Comparison of ENCODE assay signal across 22 cellular contexts in genomic region chr14:104515059-104515810, GRCh38.
A peak's percentile ranks its signal among the peaks of the same experiment; 100 is the strongest.
DNase-seq lines count a peak whose midpoint lies in the region; ATAC-seq and TF ChIP-seq lines count a peak whose summit lies in the region.
"Had no signal": no experiment of that assay in that cellular context is flagged by ENCODE, and none has a peak within 500 bp of the region (broad histone marks: within the 10 kb centered on the region; RNA-seq: fewer than 3 reads in every experiment).

No MANE protein-coding gene starts in this region.

- no peaks in the 10 kb centered on the region for H3K79me1 ChIP-seq in neuronal stem cell (ENCODE audit: low read depth, low read length)

- H3K9me3 ChIP-seq in right atrium auricular region (peaks cover 0 to 17% of the 10 kb centered on the region in 2 donors), neuronal stem cell (replicated peaks in 1 of 2; ENCODE audit: control insufficient read depth in 2 of 2, insufficient read depth in 1 of 2, low read depth in 1 of 2, low read length in 2 of 2) (peaks cover 0 to 8% of the 10 kb centered on the region in 2 donors)
- H3K9me3 ChIP-seq: SJCRH30 had no signal

- no peak overlapping the region for H3K4me3 Mint-ChIP-seq in Calu3 (ENCODE audit: low read depth, unreplicated experiment)

- no peak overlapping the region for H3K4ac ChIP-seq in neuronal stem cell (ENCODE audit: low read length)

- H3K27ac ChIP-seq in right atrium auricular region (no peak overlapping the region), neuronal stem cell (replicated peaks; ENCODE audit: low read length) (no peak overlapping the region), substantia nigra (ENCODE audit: low read depth, low read length, poor library complexity, severe bottlenecking) (no peak overlapping the region)
- H3K27ac ChIP-seq: HL-60, SJCRH30 had no signal

- no peak overlapping the region for H3K14ac ChIP-seq in neuronal stem cell (ENCODE audit: low read length)

- H3K4me2 ChIP-seq in neuronal stem cell (ENCODE audit: insufficient read depth, low read length, poor library complexity, severe bottlenecking), result no peak overlapping the region

- BruUV-seq in Calu3 (replicated peaks; lab: Mats Ljungman, UMichigan), result no TSS peak

- intact Hi-C loops in Right ventricle myocardium superior (cut with DNase I), result no loop called here
- intact Hi-C loops in Calu3 (cut with micrococcal nuclease; ENCODE audit: unreplicated experiment), result no loop called here

- H3K27me3 Mint-ChIP-seq in Calu3 (ENCODE audit: unreplicated experiment), result peaks cover 94% of the 10 kb centered on the region

- H3K9ac ChIP-seq in neuronal stem cell (ENCODE audit: low read depth, low read length, poor library complexity), result no peak overlapping the region

- H2BK5ac ChIP-seq in neuronal stem cell (ENCODE audit: low read length), result no peak overlapping the region

- TF ChIP-seq CTCF in right atrium auricular region (IDR thresholded peaks at IDR 0.05) (no peak), Calu3 (IDR thresholded peaks at IDR 0.05; ENCODE audit: unreplicated experiment) (no peak)

- no peaks in the 10 kb centered on the region for H3K36me3 Mint-ChIP-seq in Calu3 (ENCODE audit: insufficient read depth, unreplicated experiment)

- WGBS in neuronal stem cell (ENCODE audit: extremely low coverage in 2 of 2, insufficient read length in 2 of 2, insufficient replicate concordance in 1 of 2), 2 donors, result no CpG with 5 or more reads among the region's 17 CpGs

- peak overlapping the region; percentile 33 for H4K8ac ChIP-seq in neuronal stem cell (ENCODE audit: low read depth, low read length)

- H3K23ac ChIP-seq in neuronal stem cell (ENCODE audit: low read depth, low read length, poor library complexity), result no peak overlapping the region

- ATAC-seq in Right ventricle myocardium superior (ENCODE audit: poor library complexity), result no peak
- ATAC-seq in activated CD4-positive, CD25-positive, alpha-beta regulatory T cell treated with anti-CD3 and anti-CD28 coated beads, Interleukin-2, amount 50 U/mL, for 24 hours, result no peak
- ATAC-seq: GM12878, PC-3, SK-N-SH treated with all-trans-retinoic acid at 6 μM for 48 hours had no signal

- no peak overlapping the region for H3K4me3 ChIP-seq in right atrium auricular region
- H3K4me3 ChIP-seq in neuronal stem cell (ENCODE audit: low read length in 2 of 2), result no peak overlapping the region
- H3K4me3 ChIP-seq: GM12878, SJCRH30 had no signal

- DNase-seq in right atrium auricular region (ENCODE audit: low spot score) (peak; percentile 21), Right ventricle myocardium superior (no peak), ecto neural progenitor cell (ENCODE audit: low spot score) (peak; percentile 34), neuronal stem cell (ENCODE audit: low spot score) (no peak), substantia nigra (lab: John Stamatoyannopoulos, UW) (no peak), Calu3 (no peak)
- DNase-seq: C1 segment of cervical spinal cord; CD4-positive, alpha-beta memory T cell; COR-L47; Kasumi-1; NCI-H1436 treated with DMSO at 0.1 percent for 48 hours; NCI-H2029; NCI-H446 treated with DMSO at 0.1 percent for 48 hours; NCI-H526; NCI-H82; NK-92 treated with Interleukin-12 subunit alpha and Interleukin-12 subunit beta, amount 100 ng/mL, for 24 hours; PC-3; SJCRH30 had no signal

- no peak overlapping the region for H2AK5ac ChIP-seq in neuronal stem cell (ENCODE audit: low read depth, low read length)

- H3K36me3 ChIP-seq in right atrium auricular region, result no peaks in the 10 kb centered on the region
- peaks cover 0 to 2% of the 10 kb centered on the region in 2 donors for H3K36me3 ChIP-seq in neuronal stem cell (replicated peaks in 1 of 2; ENCODE audit: control insufficient read depth in 2 of 2, insufficient read depth in 2 of 2, low read length in 2 of 2)
- H3K36me3 ChIP-seq: SJCRH30 had no signal

- no peak overlapping the region for H2BK120ac ChIP-seq in neuronal stem cell (ENCODE audit: low read depth, low read length)

- H4K91ac ChIP-seq in neuronal stem cell (ENCODE audit: low read depth, low read length, poor library complexity), result no peak overlapping the region

- no peak overlapping the region for H2AFZ ChIP-seq in neuronal stem cell (ENCODE audit: low read length)

- no peak overlapping the region for H2BK15ac ChIP-seq in neuronal stem cell (ENCODE audit: low read length)

- CTCF ChIA-PET in Calu3 (lab: Charles Lee), result no interaction called here

- H3K9me3 Mint-ChIP-seq in Calu3 (ENCODE audit: low read depth, unreplicated experiment), result peaks cover 3% of the 10 kb centered on the region

- H3K27me3 ChIP-seq in right atrium auricular region (no peaks in the 10 kb centered on the region), neuronal stem cell (ENCODE audit: control insufficient read depth in 3 of 3, insufficient read depth in 3 of 3, low read depth in 1 of 3, low read length in 3 of 3) (peaks cover 0 to 5% (median 3%) of the 10 kb centered on the region in 3 experiments)
- H3K27me3 ChIP-seq: SJCRH30 had no signal

- no peak overlapping the region for H3K27ac Mint-ChIP-seq in Calu3 (ENCODE audit: unreplicated experiment)
- H3K27ac Mint-ChIP-seq: CD4-positive, alpha-beta memory T cell had no signal

- H2BK12ac ChIP-seq in neuronal stem cell (ENCODE audit: low read length), result no peak overlapping the region

- H3K4me1 ChIP-seq in right atrium auricular region (no peaks in the 10 kb centered on the region), neuronal stem cell (ENCODE audit: control insufficient read depth in 2 of 2, insufficient read depth in 1 of 2, low read depth in 1 of 2, low read length in 2 of 2) (no peaks in the 10 kb centered on the region)
- H3K4me1 ChIP-seq: SJCRH30 had no signal

- H3K4me1 Mint-ChIP-seq in Calu3 (ENCODE audit: low read depth, unreplicated experiment), result no peaks in the 10 kb centered on the region

- no peak overlapping the region for H3K18ac ChIP-seq in neuronal stem cell (ENCODE audit: low read length)

Comparison
In these comparisons a context has a peak if more than half of its experiments do, and no peak if none do; other contexts are left out.
1. DNase-seq: peak in right atrium auricular region (single experiment) and ecto neural progenitor cell (single experiment); none in Right ventricle myocardium superior (single experiment), neuronal stem cell (single experiment), substantia nigra (0 of 49) and Calu3 (single experiment).